ENCODE assay signal across 21 cellular contexts in the genomic region with DNA sequence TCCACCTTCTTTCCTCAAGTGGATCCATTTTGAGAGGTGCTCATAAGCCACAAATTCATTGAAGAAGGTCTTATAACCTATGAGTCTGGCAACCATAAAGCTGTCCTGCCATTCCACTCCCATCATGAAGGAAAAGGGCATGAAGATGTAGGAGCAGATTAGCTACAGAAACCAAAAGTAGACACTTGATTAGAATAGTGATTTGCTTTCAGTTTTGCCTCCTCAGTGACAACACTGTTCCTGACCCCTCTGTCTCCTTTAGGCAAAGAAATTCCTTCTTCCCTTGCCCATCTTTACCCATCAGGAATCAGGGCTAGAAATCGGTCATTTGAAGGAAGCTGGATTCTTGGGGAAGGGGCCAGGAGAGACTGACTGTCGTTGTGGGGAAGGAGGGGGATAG. TPM values are rescaled to one million over a fixed set of nuclear protein-coding genes. Genes with fewer than 3 reads are reported as not detected.
A peak's percentile ranks its signal among the peaks of the same experiment; 100 is the strongest.
DNase-seq lines count a peak whose midpoint lies in the region; ATAC-seq, FAIRE-seq and TF ChIP-seq lines count a peak whose summit lies in the region.
"Had no signal": no experiment of that assay in that cellular context is flagged by ENCODE, and none has a peak within 500 bp of the region (broad histone marks: within the 10 kb centered on the region; RNA-seq: fewer than 3 reads in every experiment).

No MANE protein-coding gene starts in this region.

- H3K4me2 ChIP-seq in PC-9: no peak overlapping the region

- no TSS peak for BruUV-seq in PC-9 (replicated peaks; lab: Mats Ljungman, UMichigan)

- H4K20me1 ChIP-seq in PC-9 (ENCODE audit: insufficient read depth): no peaks in the 10 kb centered on the region

- H3K4me1 Mint-ChIP-seq in naive B cell: peaks cover 9 to 15% (median 13%) of the 10 kb centered on the region in 3 donors

- TF ChIP-seq CTCF in PC-9 (conservative IDR thresholded peaks at IDR 0.05): no peak

- peaks cover 13 to 15% (median 15%) of the 10 kb centered on the region in 3 donors for H3K27me3 Mint-ChIP-seq in naive B cell
- H3K27me3 Mint-ChIP-seq: T-cell had no signal

- no peaks in the 10 kb centered on the region for H3K9me2 ChIP-seq in PC-9 (ENCODE audit: insufficient read depth)

- CTCF ChIA-PET in PC-9 (lab: Charles Lee): no interaction called here

- no peaks in the 10 kb centered on the region for H3K36me3 ChIP-seq in PC-9 (ENCODE audit: low read depth)
- H3K36me3 ChIP-seq: brain microvascular endothelial cell, gastrocnemius medialis, tibial artery had no signal

- no peak overlapping the region for H3K4me3 ChIP-seq in PC-9
- H3K4me3 ChIP-seq: gastrocnemius medialis, tibial artery had no signal

- no peaks in the 10 kb centered on the region for H3K36me3 Mint-ChIP-seq in naive B cell
- H3K36me3 Mint-ChIP-seq: T-cell had no signal

- H3K4me1 ChIP-seq in PC-9 (replicated peaks; ENCODE audit: insufficient read depth): no peaks in the 10 kb centered on the region
- H3K4me1 ChIP-seq: gastrocnemius medialis, tibial artery had no signal

- POLR2A ChIA-PET in PC-9 (lab: Charles Lee; ENCODE audit: unreplicated experiment): no interaction called here

- no peaks in the 10 kb centered on the region for H3K79me2 ChIP-seq in PC-9 (ENCODE audit: low read depth)

- H3F3A ChIP-seq in PC-9 (ENCODE audit: insufficient read depth, low read depth): no peaks in the 10 kb centered on the region

- intact Hi-C loops in PC-9 (cut with micrococcal nuclease; ENCODE audit: unreplicated experiment): no loop called here

- no peak overlapping the region for H2AFZ ChIP-seq in PC-9

- peak overlapping the region in 2 of 8 donors; percentile 11 to 66 for H3K4me3 Mint-ChIP-seq in naive B cell
- H3K4me3 Mint-ChIP-seq: T-cell had no signal

- peak; percentile 81 for FAIRE-seq in GM18507 (lab: Jason Lieb, UNC)
- FAIRE-seq: D721Med had no signal

- ATAC-seq in GM19395 (IDR thresholded peaks at IDR 0.05; ENCODE audit: unreplicated experiment) (peak; percentile 63), HG02973 (IDR thresholded peaks at IDR 0.05; ENCODE audit: unreplicated experiment) (peak; percentile 63), naive B cell (ENCODE audit: low read depth in 2 of 2) (no peak), GM18511 (IDR thresholded peaks at IDR 0.05; ENCODE audit: unreplicated experiment) (no peak), GM21381 (IDR thresholded peaks at IDR 0.05; ENCODE audit: unreplicated experiment) (no peak)
- ATAC-seq: gastrocnemius medialis, T-cell had no signal

- no peak overlapping the region for H3K27ac ChIP-seq in PC-9
- H3K27ac ChIP-seq: brain microvascular endothelial cell, epithelial cell of prostate, gastrocnemius medialis, HL-60, tibial artery had no signal

- no peaks in the 10 kb centered on the region for H3K27me3 ChIP-seq in PC-9 (ENCODE audit: insufficient read depth, low read depth)
- H3K27me3 ChIP-seq: brain microvascular endothelial cell, gastrocnemius medialis, tibial artery had no signal

- peaks cover 0 to 1% (median 0%) of the 10 kb centered on the region in 7 donors for H3K9me3 Mint-ChIP-seq in naive B cell
- H3K9me3 Mint-ChIP-seq: T-cell had no signal

- DNase-seq in GM18507 (ENCODE audit: extremely low spot score, insufficient read length, low read depth) (no peak), naive B cell (no peak), PC-9 (no peak)
- DNase-seq: activated CD8-positive, alpha-beta memory T cell treated with anti-CD3 and anti-CD28 coated beads, Interleukin-2, amount 50 U/mL, for 4 hours; activated naive CD4-positive, alpha-beta T cell; brain microvascular endothelial cell; gastrocnemius medialis; HCEC 1CT; NCI-H2107; stimulated activated CD4-positive, alpha-beta T cell treated with anti-CD3 and anti-CD28 coated beads, Interleukin-4, amount 100 ng/mL, for 4 hours; T-cell; tibial artery had no signal

- H3K27ac Mint-ChIP-seq in naive B cell: peak overlapping the region in 4 of 6 donors; percentile 36 to 66 (median 55)
- H3K27ac Mint-ChIP-seq: T-cell had no signal

- no peaks in the 10 kb centered on the region for H3K9me3 ChIP-seq in PC-9 (ENCODE audit: insufficient read depth, low read depth)
- H3K9me3 ChIP-seq: gastrocnemius medialis, tibial artery had no signal

RNA-seq across cellular contexts. Expression of a gene that starts 55.2 kb away (rescaled TPM):
- polyA plus RNA-seq in naive B cell (ENCODE audit: low read depth in 6 of 6): under 1 TPM in 2 of 6 donors, not detected in 4; 0.05 to 0.08 TPM
- 0.08 and 0.13 TPM in 2 replicates for total RNA-seq in PC-9 (2021)
- total RNA-seq: G401, osteocyte, T-cell had no signal

Comparison
In these comparisons a context has a peak if more than half of its experiments do, and no peak if none do; other contexts are left out.
1. ATAC-seq: peak in GM19395 (single experiment) and HG02973 (single experiment); none in naive B cell (0 of 2), GM18511 (single experiment) and GM21381 (single experiment).